8 cellular contexts compared by ENCODE assay signal in genomic region chr1:23745515-23745914, GRCh38. TPM values are rescaled to one million over a fixed set of nuclear protein-coding genes. Genes with fewer than 3 reads are reported as not detected.
A peak's percentile ranks its signal among the peaks of the same experiment; 100 is the strongest.
DNase-seq lines count a peak whose midpoint lies in the region; ATAC-seq, FAIRE-seq and TF ChIP-seq lines count a peak whose summit lies in the region.

No MANE protein-coding gene starts in this region.

- no peaks in the 10 kb centered on the region for H3K27me3 ChIP-seq in mammary epithelial cell (ENCODE audit: insufficient read depth, low read length)
- H3K27me3 ChIP-seq in tibial nerve = no peaks in the 10 kb centered on the region
- no peaks in the 10 kb centered on the region for H3K27me3 ChIP-seq in uterus

- TF ChIP-seq CTCF in A549 (IDR thresholded peaks at IDR 0.05) (no peak), mammary epithelial cell (conservative IDR thresholded peaks at IDR 0.05 in 1 of 2, IDR thresholded peaks at IDR 0.05 in 1 of 2; ENCODE audit: extremely low read depth in 1 of 2, insufficient read depth in 1 of 2, low read depth in 1 of 2, low read length in 2 of 2) (peak; percentile 54 to 58), nephron (IDR thresholded peaks at IDR 0.05; ENCODE audit: unreplicated experiment in 3 of 3) (peak; percentile 25 to 49 (median 31)), tibial nerve (IDR thresholded peaks at IDR 0.05) (peak in 1 of 5 experiments; percentile 19), uterus (IDR thresholded peaks at IDR 0.05) (no peak)

- H3K9me3 Mint-ChIP-seq in nephron = no peaks in the 10 kb centered on the region

- peaks cover 69% of the 10 kb centered on the region for H3K79me2 ChIP-seq in mammary epithelial cell (ENCODE audit: insufficient read depth, low read length)

- no peak overlapping the region for H3K9ac ChIP-seq in mammary epithelial cell (ENCODE audit: insufficient read depth, low read length)

- in situ Hi-C loops in mammary epithelial cell (cut with MboI; ENCODE audit: low sequenced_read_pairs in 2 of 2) = loop anchor here in 1 of 2 donors (10.0 kb wide), 1 partner anchor 201 kb away; no protein-coding TSS in a partner anchor

- peaks cover 19% of the 10 kb centered on the region for H3K4me1 ChIP-seq in A549
- H3K4me1 ChIP-seq in mammary epithelial cell (ENCODE audit: insufficient read depth, low read length) = peaks cover 16% of the 10 kb centered on the region
- H3K4me1 ChIP-seq in tibial nerve = peaks cover 0 to 58% (median 12%) of the 10 kb centered on the region in 4 donors
- peaks cover 7% of the 10 kb centered on the region in 2 donors for H3K4me1 ChIP-seq in uterus

- H3K4me3 Mint-ChIP-seq in nephron = peak overlapping the region; percentile 90 to 95 (median 94)

- peak overlapping the region in 2 of 3 experiments; percentile 79 to 94 for H3K27ac Mint-ChIP-seq in nephron

- 0 out of 3 replicates have a peak overlapping the region, but pooled peaks have one; percentile 93 for H3K4me3 ChIP-seq in A549
- H3K4me3 ChIP-seq in mammary epithelial cell (replicated peaks in 1 of 3; ENCODE audit: insufficient read depth in 1 of 3, low read depth in 2 of 3, low read length in 3 of 3) = peak overlapping the region in 2 of 3 experiments; percentile 84 to 93
- H3K4me3 ChIP-seq in tibial nerve = no peak overlapping the region
- H3K4me3 ChIP-seq in uterus = no peak overlapping the region

- TF ChIP-seq RAD21 in A549 (conservative IDR thresholded peaks at IDR 0.05 in 1 of 2, IDR thresholded peaks at IDR 0.05 in 1 of 2) = no peak

- H3K27ac ChIP-seq in A549 (no peak overlapping the region), mammary epithelial cell (ENCODE audit: insufficient read depth, low read depth, low read length) (no peak overlapping the region), tibial nerve (no peak overlapping the region), uterus (no peak overlapping the region)

- peak overlapping the region; percentile 85 for H3K4me2 ChIP-seq in A549
- H3K4me2 ChIP-seq in mammary epithelial cell (ENCODE audit: insufficient read depth, low read depth, low read length) = peak overlapping the region; percentile 96

- intact Hi-C loops in mammary epithelial cell (cut with micrococcal nuclease) = loop anchor here (2.0 to 10.0 kb wide), 2 partner anchors 47 to 771 kb away; partner anchors contain the start of gene LACTBL1
- intact Hi-C loops in uterus (cut with DNase I; ENCODE audit: low total_unique reads) = no loop called here

- CTCF ChIA-PET in A549 (lab: Yijun Ruan, JAX) (interaction anchor here (0.7 to 1.3 kb wide), 6 partner anchors 9 to 130 kb away, joined by 3 to 6 read pairs (median 3); no protein-coding TSS in a partner anchor), mammary epithelial cell (lab: Charles Lee; ENCODE audit: low non-redundant PET) (interaction anchor here (0.6 to 0.7 kb wide), 2 partner anchors 142 to 218 kb away, joined by 3 to 7 read pairs; no protein-coding TSS in a partner anchor)

- ATAC-seq in A549 = peak in 1 of 2 experiments; percentile 57; a peak in 3 of 6 replicates
- ATAC-seq in HG02798 (IDR thresholded peaks at IDR 0.05; ENCODE audit: poor library complexity, unreplicated experiment) = no peak

- TF ChIP-seq POLR2A in A549 (IDR thresholded peaks at IDR 0.05; ENCODE audit: low read length) (no peak), tibial nerve (IDR thresholded peaks at IDR 0.05) (no peak), uterus (IDR thresholded peaks at IDR 0.05) (no peak)

- no peaks in the 10 kb centered on the region for H3K27me3 Mint-ChIP-seq in nephron (ENCODE audit: low read depth)

- H2AFZ ChIP-seq in mammary epithelial cell (ENCODE audit: low read depth, low read length) = no peak overlapping the region

- 44% methylated on average over 1 of the region's 1 CpG for WGBS in A549 (ENCODE audit: missing lambda C conversion rate)
- WGBS in mammary epithelial cell (ENCODE audit: low coverage, missing lambda C conversion rate) = 20% methylated on average over 1 of the region's 1 CpG
- 56 to 65% methylated on average over 1 of the region's 1 CpG for WGBS in tibial nerve, 2 donors

- H4K20me1 ChIP-seq in mammary epithelial cell (ENCODE audit: insufficient read depth, low read length) = peaks cover 9% of the 10 kb centered on the region

- no TSS peak for BruUV-seq in mammary epithelial cell (replicated peaks; lab: Mats Ljungman, UMichigan)

- no peak for TF ChIP-seq EP300 in A549 (IDR thresholded peaks at IDR 0.05)
- no peak for TF ChIP-seq EP300 in tibial nerve (IDR thresholded peaks at IDR 0.05)

- dilution Hi-C loops in mammary epithelial cell (cut with HindIII; ENCODE audit: low sequenced_read_pairs) = no loop called here

- peaks cover 14% of the 10 kb centered on the region for H3K36me3 ChIP-seq in mammary epithelial cell (ENCODE audit: insufficient read depth, low read length)
- H3K36me3 ChIP-seq in tibial nerve = peaks cover 0 to 10% (median 0%) of the 10 kb centered on the region in 3 donors
- no peaks in the 10 kb centered on the region for H3K36me3 ChIP-seq in uterus

- POLR2A ChIA-PET in A549 (lab: Yijun Ruan, JAX) = interaction anchor here (0.7 to 1.0 kb wide), 3 partner anchors 33 to 54 kb away, joined by 3 to 7 read pairs (median 4); partner anchors contain the start of genes PITHD1 and RPL11

- FAIRE-seq in A549 (lab: Jason Lieb, UNC) = no peak
- peak; percentile 23 for FAIRE-seq in G401.6 (lab: Jason Lieb, UNC)

- peak; percentile 63 to 74 for DNase-seq in A549 (ENCODE audit: low read depth in 1 of 2, low spot score in 1 of 2)
- peak; percentile 36 for DNase-seq in NCI-H460 (ENCODE audit: extremely low read depth, low read depth)
- peak; percentile 36 for DNase-seq in mammary epithelial cell
- no peak for DNase-seq in tibial nerve (ENCODE audit: low spot score in 2 of 2)
- DNase-seq in uterus = no peak

- H3K9me3 ChIP-seq in A549 (no peaks in the 10 kb centered on the region), mammary epithelial cell (replicated peaks; ENCODE audit: insufficient read depth, low read length) (no peaks in the 10 kb centered on the region), tibial nerve (no peaks in the 10 kb centered on the region), uterus (no peaks in the 10 kb centered on the region)

- peaks cover 29% of the 10 kb centered on the region for H3K4me1 Mint-ChIP-seq in nephron

- H3K36me3 Mint-ChIP-seq in nephron (ENCODE audit: low read depth) = peaks cover 26% of the 10 kb centered on the region

RNA-seq across cellular contexts. Expression of gene ELOA, which starts 2.2 kb away (rescaled TPM):
- polyA plus RNA-seq in A549 (2011; rRNA removed) (16.0 and 18.4 TPM in 2 replicates), A549 (2017; fragmentation: RNase III; extraction: RNeasy Plus Mini Kit Qiagen cat#74134 plus additional on column Dnase treatment) (16.3 to 18.4 TPM (median 16.4 TPM) in 3 replicates), mammary epithelial cell (37.0 TPM)
- 6.9 and 7.3 TPM in 2 replicates for polyA plus RNA-seq in A549 (2012; cell fraction: cytosol; rRNA removed)
- polyA plus RNA-seq in A549 (2012; cell fraction: nucleus; rRNA removed) = 6.4 and 8.1 TPM in 2 replicates
- 12.6 and 13.9 TPM in 2 replicates for polyA minus RNA-seq in A549 (2011; rRNA and poly(A)+ RNA removed)
- 29.5 and 31.1 TPM in 2 replicates for total RNA-seq in NCI-H460 (2014; rRNA removed; shearing (Covaris generic))
- polyA plus RNA-seq in NCI-H460 (2014; cell fraction: nucleus; rRNA removed) = 15.2 and 19.8 TPM in 2 replicates
- total RNA-seq in mammary epithelial cell (10 to 100 TPM; 38.0 to 59.9 TPM), tibial nerve (10 to 100 TPM; 21.4 to 32.7 (median 23.7) TPM), uterus (10 to 100 TPM in 3 of 4 donors, 1 to 10 TPM in 1; 9.7 to 35.7 (median 22.6) TPM)
- 65.2 TPM for polyA minus RNA-seq in mammary epithelial cell

RNA-seq across cellular contexts. Expression of gene PITHD1, which starts 32.7 kb away (rescaled TPM):
- polyA plus RNA-seq in A549 (2011; rRNA removed) (34.0 and 41.0 TPM in 2 replicates), A549 (2017; fragmentation: RNase III; extraction: RNeasy Plus Mini Kit Qiagen cat#74134 plus additional on column Dnase treatment) (25.4 to 29.2 TPM (median 26.3 TPM) in 3 replicates), mammary epithelial cell (45.9 TPM)
- 32.4 and 33.3 TPM in 2 replicates for polyA plus RNA-seq in A549 (2012; cell fraction: cytosol; rRNA removed)
- polyA plus RNA-seq in A549 (2012; cell fraction: nucleus; rRNA removed) = 14.6 and 24.5 TPM in 2 replicates
- 7.8 and 9.3 TPM in 2 replicates for polyA minus RNA-seq in A549 (2011; rRNA and poly(A)+ RNA removed)
- 40.1 TPM in 2 replicates for total RNA-seq in NCI-H460 (2014; rRNA removed; shearing (Covaris generic))
- 82.1 and 92.2 TPM in 2 replicates for polyA plus RNA-seq in NCI-H460 (2014; cell fraction: nucleus; rRNA removed)
- total RNA-seq in mammary epithelial cell (10 to 100 TPM; 39.7 to 44.0 TPM), tibial nerve (100 to 1,000 TPM in 1 of 4 donors, 10 to 100 TPM in 3; 64.2 to 105 (median 68.0) TPM), uterus (10 to 100 TPM; 27.4 to 59.0 (median 49.9) TPM)
- polyA minus RNA-seq in mammary epithelial cell = 3.9 TPM

RNA-seq across cellular contexts. Expression of gene LYPLA2, which starts 45.4 kb away (rescaled TPM):
- 17.8 and 26.0 TPM in 2 replicates for polyA plus RNA-seq in A549 (2011; rRNA removed)
- polyA plus RNA-seq in A549 (2012; cell fraction: cytosol; rRNA removed) = 39.3 and 56.7 TPM in 2 replicates
- 67.9 and 84.5 TPM in 2 replicates for polyA plus RNA-seq in A549 (2012; cell fraction: nucleus; rRNA removed)
- polyA plus RNA-seq in A549 (2017; fragmentation: RNase III; extraction: RNeasy Plus Mini Kit Qiagen cat#74134 plus additional on column Dnase treatment) = 43.8 to 49.2 TPM (median 46.7 TPM) in 3 replicates
- polyA minus RNA-seq in A549 (2011; rRNA and poly(A)+ RNA removed) = 17.8 and 25.3 TPM in 2 replicates
- 50.8 and 54.3 TPM in 2 replicates for total RNA-seq in NCI-H460 (2014; rRNA removed; shearing (Covaris generic))
- polyA plus RNA-seq in NCI-H460 (2014; cell fraction: nucleus; rRNA removed) = 54.9 and 75.9 TPM in 2 replicates
- 10 to 100 TPM; 81.5 to 89.8 TPM for total RNA-seq in mammary epithelial cell
- polyA plus RNA-seq in mammary epithelial cell = 107 TPM
- 91.3 TPM for polyA minus RNA-seq in mammary epithelial cell
- total RNA-seq in tibial nerve = 10 to 100 TPM; 23.6 to 36.3 (median 31.6) TPM
- total RNA-seq in uterus = 10 to 100 TPM in 3 of 4 donors, 1 to 10 TPM in 1; 4.6 to 33.5 (median 20.3) TPM

RNA-seq across cellular contexts. Expression of gene RPL11, which starts 53.9 kb away (rescaled TPM):
- 979 and 1,292 TPM in 2 replicates for polyA plus RNA-seq in A549 (2011; rRNA removed)
- 858 and 1,073 TPM in 2 replicates for polyA plus RNA-seq in A549 (2012; cell fraction: cytosol; rRNA removed)
- 136 and 263 TPM in 2 replicates for polyA plus RNA-seq in A549 (2012; cell fraction: nucleus; rRNA removed)
- polyA plus RNA-seq in A549 (2017; fragmentation: RNase III; extraction: RNeasy Plus Mini Kit Qiagen cat#74134 plus additional on column Dnase treatment) = 1,260 to 1,335 TPM (median 1,329 TPM) in 3 replicates
- 305 and 306 TPM in 2 replicates for polyA minus RNA-seq in A549 (2011; rRNA and poly(A)+ RNA removed)
- total RNA-seq in NCI-H460 (2014; rRNA removed; shearing (Covaris generic)) = 2,020 and 2,371 TPM in 2 replicates
- polyA plus RNA-seq in NCI-H460 (2014; cell fraction: nucleus; rRNA removed) = 653 and 703 TPM in 2 replicates
- total RNA-seq in mammary epithelial cell = 1,000 to 10,000 TPM in 1 of 2 donors, 100 to 1,000 TPM in 1; 376 to 1,022 TPM
- polyA plus RNA-seq in mammary epithelial cell = 1,104 TPM
- polyA minus RNA-seq in mammary epithelial cell = 741 TPM
- 100 to 1,000 TPM; 739 to 843 (median 765) TPM for total RNA-seq in tibial nerve
- total RNA-seq in uterus = 1,000 to 10,000 TPM in 3 of 4 donors, 100 to 1,000 TPM in 1; 710 to 1,429 (median 1,220) TPM

RNA-seq across cellular contexts. Expression of gene GALE, which starts 55.0 kb away (rescaled TPM):
- polyA plus RNA-seq in A549 (2011; rRNA removed) (38.9 and 39.9 TPM in 2 replicates), A549 (2017; fragmentation: RNase III; extraction: RNeasy Plus Mini Kit Qiagen cat#74134 plus additional on column Dnase treatment) (45.6 to 48.1 TPM (median 46.9 TPM) in 3 replicates), mammary epithelial cell (98.7 TPM)
- polyA plus RNA-seq in A549 (2012; cell fraction: cytosol; rRNA removed) = 84.8 and 93.4 TPM in 2 replicates
- 123 and 128 TPM in 2 replicates for polyA plus RNA-seq in A549 (2012; cell fraction: nucleus; rRNA removed)
- 30.3 and 35.6 TPM in 2 replicates for polyA minus RNA-seq in A549 (2011; rRNA and poly(A)+ RNA removed)
- 36.2 and 37.2 TPM in 2 replicates for total RNA-seq in NCI-H460 (2014; rRNA removed; shearing (Covaris generic))
- polyA plus RNA-seq in NCI-H460 (2014; cell fraction: nucleus; rRNA removed) = 80.6 and 91.6 TPM in 2 replicates
- total RNA-seq in mammary epithelial cell (10 to 100 TPM; 24.2 to 84.5 TPM), tibial nerve (10 to 100 TPM; 12.6 to 21.6 (median 15.8) TPM), uterus (10 to 100 TPM; 14.1 to 16.7 (median 15.0) TPM)
- polyA minus RNA-seq in mammary epithelial cell = 64.5 TPM

Comparison
In these comparisons a context has a peak if more than half of its experiments do, and no peak if none do; other contexts are left out.
1. DNase-seq: peak in A549 (2 of 2), NCI-H460 (single experiment) and mammary epithelial cell (single experiment); none in tibial nerve (0 of 2) and uterus (0 of 2).
2. H3K4me3 ChIP-seq: peak in A549 (single experiment) and mammary epithelial cell (2 of 3); none in tibial nerve (0 of 4) and uterus (0 of 2).
3. CTCF ChIP-seq: peak in mammary epithelial cell (2 of 2) and nephron (3 of 3); none in A549 (single experiment) and uterus (0 of 4).